8 cellular contexts compared by ENCODE assay signal in the genomic region with DNA sequence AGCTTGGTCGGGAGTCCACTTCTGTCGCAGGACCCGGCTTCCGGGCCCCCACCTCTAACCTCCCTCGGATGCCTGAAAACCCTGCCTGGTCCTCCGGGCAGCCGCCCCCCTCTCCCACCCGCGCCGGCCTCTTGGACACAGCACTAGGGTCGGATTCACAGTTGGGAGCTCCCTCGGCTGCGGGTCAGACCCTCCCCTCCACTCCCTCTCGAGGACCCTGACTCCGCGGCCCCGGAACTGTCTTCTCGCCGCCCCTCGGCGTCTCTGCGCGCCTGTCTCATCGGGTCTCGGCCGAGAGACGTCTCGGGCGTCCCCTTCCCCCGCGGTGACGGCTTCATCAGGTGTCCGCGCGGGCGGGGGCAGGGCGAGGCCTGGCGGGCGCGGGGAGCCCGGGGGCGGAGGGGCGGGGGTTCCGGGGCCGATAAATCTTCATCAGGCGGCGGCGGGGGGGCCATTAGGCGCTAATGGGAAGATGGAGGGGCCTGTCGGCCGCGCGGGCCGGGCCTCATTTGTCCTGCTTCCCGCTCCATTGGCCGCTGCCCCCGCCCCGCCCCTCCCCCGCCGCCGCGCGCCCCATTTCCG. TPM values are rescaled to one million over a fixed set of nuclear protein-coding genes. Genes with fewer than 3 reads are reported as not detected.
DNase-seq lines count a peak whose midpoint lies in the region; ATAC-seq and TF ChIP-seq lines count a peak whose summit lies in the region.

No MANE protein-coding gene starts in this region.

- TF ChIP-seq CTCF in Caco-2 (IDR thresholded peaks at IDR 0.05; ENCODE audit: insufficient read depth in 1 of 2, low read depth in 1 of 2, low read length in 1 of 2, severe bottlenecking in 1 of 2, unreplicated experiment in 1 of 2) = no peak

- H3K4me3 Mint-ChIP-seq in Caco-2 (ENCODE audit: unreplicated experiment) (peak overlapping the region; percentile 76), immature natural killer cell (peak overlapping the region in 3 of 5 donors; percentile 23 to 82 (median 79))
- peak overlapping the region; percentile 74 for H3K4me3 Mint-ChIP-seq in activated naive CD4-positive, alpha-beta T cell treated with anti-CD3 and anti-CD28 coated beads for 36 hours
- H3K4me3 Mint-ChIP-seq in stimulated activated naive B cell treated with anti-CD40 and anti-IgM and Interleukin-4, amounts not matched to agents 10 μg/mL and 1 μg/mL and 100 μg/mL, for 72 hours = peak overlapping the region; percentile 93 to 95

- no peaks in the 10 kb centered on the region for H3K9me3 ChIP-seq in Caco-2

- peak overlapping the region; percentile 43 for H3K4me3 ChIP-seq in Caco-2 (ENCODE audit: low read depth, low read length)

- CTCF ChIA-PET in Caco-2 (lab: Charles Lee) = no interaction called here
- CTCF ChIA-PET in activated naive CD4-positive, alpha-beta T cell treated with anti-CD3 and anti-CD28 coated beads for 36 hours (lab: Charles Lee) = no interaction called here

- H3K27ac Mint-ChIP-seq in Caco-2 (ENCODE audit: unreplicated experiment) = peak overlapping the region; percentile 21
- H3K27ac Mint-ChIP-seq in activated naive CD4-positive, alpha-beta T cell treated with anti-CD3 and anti-CD28 coated beads for 36 hours = peak overlapping the region; percentile 67
- peak overlapping the region in 3 of 6 donors; percentile 72 to 78 (median 74) for H3K27ac Mint-ChIP-seq in immature natural killer cell
- H3K27ac Mint-ChIP-seq in stimulated activated naive B cell treated with anti-CD40 and anti-IgM and Interleukin-4, amounts not matched to agents 10 μg/mL and 1 μg/mL and 100 μg/mL, for 72 hours = peak overlapping the region; percentile 99

- H3K36me3 ChIP-seq in Caco-2 (ENCODE audit: control insufficient read depth, insufficient read depth, low read length) = no peaks in the 10 kb centered on the region

- intact Hi-C loops in Caco-2 (cut with micrococcal nuclease; ENCODE audit: unreplicated experiment) = no loop called here
- intact Hi-C loops in activated naive CD4-positive, alpha-beta T cell treated with anti-CD3 and anti-CD28 coated beads for 36 hours (cut with micrococcal nuclease) = no loop called here

- H3K27me3 Mint-ChIP-seq in Caco-2 (ENCODE audit: insufficient read depth, unreplicated experiment) = peaks cover 5% of the 10 kb centered on the region
- H3K27me3 Mint-ChIP-seq in activated naive CD4-positive, alpha-beta T cell treated with anti-CD3 and anti-CD28 coated beads for 36 hours (ENCODE audit: low read depth) = no peaks in the 10 kb centered on the region
- peaks cover 15 to 34% (median 29%) of the 10 kb centered on the region in 3 donors for H3K27me3 Mint-ChIP-seq in immature natural killer cell (ENCODE audit: low read depth in 3 of 3)
- H3K27me3 Mint-ChIP-seq in stimulated activated naive B cell treated with anti-CD40 and anti-IgM and Interleukin-4, amounts not matched to agents 10 μg/mL and 1 μg/mL and 100 μg/mL, for 72 hours = peaks cover 5% of the 10 kb centered on the region in 2 donors

- H3K4me1 Mint-ChIP-seq in Caco-2 (ENCODE audit: low read depth, unreplicated experiment) (peaks cover 7% of the 10 kb centered on the region), immature natural killer cell (peaks cover 41 to 50% of the 10 kb centered on the region in 2 donors)
- peaks cover 38% of the 10 kb centered on the region for H3K4me1 Mint-ChIP-seq in activated naive CD4-positive, alpha-beta T cell treated with anti-CD3 and anti-CD28 coated beads for 36 hours (ENCODE audit: low read depth)
- peaks cover 47 to 70% of the 10 kb centered on the region in 2 donors for H3K4me1 Mint-ChIP-seq in stimulated activated naive B cell treated with anti-CD40 and anti-IgM and Interleukin-4, amounts not matched to agents 10 μg/mL and 1 μg/mL and 100 μg/mL, for 72 hours

- H3K4me1 ChIP-seq in Caco-2 = 0 out of 2 replicates have a peak, but pooled peaks cover 1% of the 10 kb centered on the region

- no TSS peak for BruUV-seq in Caco-2 (replicated peaks; lab: Mats Ljungman, UMichigan)

- no peaks in the 10 kb centered on the region for H3K36me3 Mint-ChIP-seq in Caco-2 (ENCODE audit: insufficient read depth, unreplicated experiment)
- H3K36me3 Mint-ChIP-seq in activated naive CD4-positive, alpha-beta T cell treated with anti-CD3 and anti-CD28 coated beads for 36 hours (ENCODE audit: low read depth) = no peaks in the 10 kb centered on the region
- H3K36me3 Mint-ChIP-seq in immature natural killer cell = no peaks in the 10 kb centered on the region
- H3K36me3 Mint-ChIP-seq in stimulated activated naive B cell treated with anti-CD40 and anti-IgM and Interleukin-4, amounts not matched to agents 10 μg/mL and 1 μg/mL and 100 μg/mL, for 72 hours = peaks cover 2 to 15% of the 10 kb centered on the region in 2 donors

- H3K9me3 Mint-ChIP-seq in Caco-2 (ENCODE audit: unreplicated experiment) (no peaks in the 10 kb centered on the region), immature natural killer cell (no peaks in the 10 kb centered on the region)
- no peaks in the 10 kb centered on the region for H3K9me3 Mint-ChIP-seq in activated naive CD4-positive, alpha-beta T cell treated with anti-CD3 and anti-CD28 coated beads for 36 hours
- H3K9me3 Mint-ChIP-seq in stimulated activated naive B cell treated with anti-CD40 and anti-IgM and Interleukin-4, amounts not matched to agents 10 μg/mL and 1 μg/mL and 100 μg/mL, for 72 hours = no peaks in the 10 kb centered on the region

- H3K27me3 ChIP-seq in Caco-2 (replicated peaks; ENCODE audit: control insufficient read depth, insufficient read depth, low read length) = no peaks in the 10 kb centered on the region

- peak; percentile 62 to 68 for ATAC-seq in stimulated activated naive B cell treated with anti-CD40 and anti-IgM and Interleukin-4, amounts not matched to agents 10 μg/mL and 1 μg/mL and 100 μg/mL, for 72 hours (replicated peaks)
- ATAC-seq in GM21619 (IDR thresholded peaks at IDR 0.05; ENCODE audit: unreplicated experiment) (no peak), HG02623 (IDR thresholded peaks at IDR 0.05; ENCODE audit: unreplicated experiment) (no peak)

- DNase-seq in Caco-2 (peak; percentile 40 to 57), NCI-H2227 (lab: John Stamatoyannopoulos, UW; ENCODE audit: unreplicated experiment) (peak; percentile 92), immature natural killer cell (peak in 1 of 3 donors; percentile 38), NCI-H345 treated with DMSO at 0.1 percent for 48 hours (lab: John Stamatoyannopoulos, UW; ENCODE audit: unreplicated experiment) (no peak)
- DNase-seq in activated naive CD4-positive, alpha-beta T cell treated with anti-CD3 and anti-CD28 coated beads for 36 hours = peak; percentile 57
- DNase-seq in stimulated activated naive B cell treated with anti-CD40 and anti-IgM and Interleukin-4, amounts not matched to agents 10 μg/mL and 1 μg/mL and 100 μg/mL, for 72 hours = peak; percentile 71

- POLR2A ChIA-PET in Caco-2 (lab: Charles Lee) = interaction anchor here (0.6 kb wide), 1 partner anchor 80 kb away, joined by 4 read pairs; a partner anchor contains a TSS

RNA-seq across cellular contexts. Expression of a gene that starts 11.7 kb away (rescaled TPM):
- total RNA-seq in Caco-2 (2022) = 0.23 and 0.49 TPM in 2 replicates
- total RNA-seq in activated naive CD4-positive, alpha-beta T cell treated with anti-CD3 and anti-CD28 coated beads for 36 hours = 1 to 10 TPM in 1 of 2 experiments, under 1 TPM in 1; 0.99 to 1.3 TPM
- polyA plus RNA-seq in immature natural killer cell = under 1 TPM in 1 of 3 donors, not detected in 2; 0.11 TPM

RNA-seq across cellular contexts. Expression of a gene that starts 19.2 kb away (rescaled TPM):
- 64.4 and 70.7 TPM in 2 replicates for total RNA-seq in Caco-2 (2022)
- total RNA-seq in activated naive CD4-positive, alpha-beta T cell treated with anti-CD3 and anti-CD28 coated beads for 36 hours = 10 to 100 TPM; 32.8 TPM
- polyA plus RNA-seq in immature natural killer cell = 100 to 1,000 TPM; 263 to 375 (median 373) TPM

RNA-seq across cellular contexts. Expression of a gene that starts 54.1 kb away (rescaled TPM):
- 0.54 and 0.84 TPM in 2 replicates for total RNA-seq in Caco-2 (2022)
- 1 to 10 TPM; 1.1 to 1.5 TPM for total RNA-seq in activated naive CD4-positive, alpha-beta T cell treated with anti-CD3 and anti-CD28 coated beads for 36 hours
- polyA plus RNA-seq in immature natural killer cell = 1 to 10 TPM in 2 of 3 donors, under 1 TPM in 1; 0.29 to 5.9 (median 1.8) TPM

RNA-seq across cellular contexts. Expression of a gene that starts 57.0 kb away (rescaled TPM):
- total RNA-seq in Caco-2 (2022) = 60.2 and 63.5 TPM in 2 replicates
- 100 to 1,000 TPM; 246 to 260 TPM for total RNA-seq in activated naive CD4-positive, alpha-beta T cell treated with anti-CD3 and anti-CD28 coated beads for 36 hours
- polyA plus RNA-seq in immature natural killer cell = 100 to 1,000 TPM; 129 to 394 (median 156) TPM

Comparison
In these comparisons a context has a peak if more than half of its experiments do, and no peak if none do; other contexts are left out.
1. ATAC-seq: peak in stimulated activated naive B cell treated with anti-CD40 and anti-IgM and Interleukin-4, amounts not matched to agents 10 μg/mL and 1 μg/mL and 100 μg/mL, for 72 hours (2 of 2); none in GM21619 (single experiment) and HG02623 (single experiment).
2. Peak in every context shown above with its lines, with median percentiles within 50 percentile points of each other: H3K4me3 Mint-ChIP-seq.